Comparison of ENCODE assay signal across 8 cellular contexts in genomic region chr12:104505095-104505819, GRCh38. TPM values are rescaled to one million over a fixed set of nuclear protein-coding genes. Genes with fewer than 3 reads are reported as not detected.
DNase-seq lines count a peak whose midpoint lies in the region; ATAC-seq and TF ChIP-seq lines count a peak whose summit lies in the region.

No MANE protein-coding gene starts in this region.

- no peak overlapping the region for H2AFZ ChIP-seq in osteoblast (ENCODE audit: low read length)

- peaks cover 51 to 56% of the 10 kb centered on the region in 2 donors for H3K36me3 Mint-ChIP-seq in CD14-positive monocyte

- H3K36me3 ChIP-seq in osteoblast (ENCODE audit: insufficient read depth, low read length), result no peaks in the 10 kb centered on the region

- peaks cover 41% of the 10 kb centered on the region for H3K79me2 ChIP-seq in osteoblast (ENCODE audit: insufficient read depth, low read length)

- no peak overlapping the region for H3K27ac ChIP-seq in osteoblast (ENCODE audit: low read depth, low read length)
- no peak overlapping the region for H3K27ac ChIP-seq in dorsolateral prefrontal cortex

- H3K27me3 ChIP-seq in osteoblast (ENCODE audit: insufficient read depth, low read length), result no peaks in the 10 kb centered on the region
- H3K27me3 ChIP-seq in dorsolateral prefrontal cortex, result peaks cover 0 to 11% (median 0%) of the 10 kb centered on the region in 45 donors

- H3K4me3 ChIP-seq in osteoblast (ENCODE audit: insufficient read depth, low read length) (no peak overlapping the region), dorsolateral prefrontal cortex (no peak overlapping the region)

- peaks cover 0 to 3% (median 0%) of the 10 kb centered on the region in 7 donors for H3K9me3 Mint-ChIP-seq in CD14-positive monocyte

- intact Hi-C loops in dorsolateral prefrontal cortex (cut with DNase I), result no loop called here
- intact Hi-C loops in CD14-positive monocyte (cut with micrococcal nuclease), result no loop called here

- H4K20me1 ChIP-seq in osteoblast (ENCODE audit: insufficient read depth, low read length), result peaks cover 32% of the 10 kb centered on the region

- DNase-seq in NCI-H1417 (lab: John Stamatoyannopoulos, UW) (peak; percentile 44 to 92 (median 64)), osteoblast (ENCODE audit: insufficient read length, low spot score, missing footprints) (peak; percentile 39), A172 (ENCODE audit: low spot score) (no peak), dorsolateral prefrontal cortex (no peak), CD14-positive monocyte (ENCODE audit: low spot score) (no peak)
- DNase-seq in activated effector memory CD4-positive, alpha-beta T cell treated with anti-CD3 and anti-CD28 coated beads, Interleukin-2, amount 50 U/mL, for 16 hours, result no peak

- H3K9me3 ChIP-seq in osteoblast (ENCODE audit: low read depth, low read length), result no peaks in the 10 kb centered on the region

- no peak overlapping the region for H3K4me2 ChIP-seq in osteoblast (ENCODE audit: insufficient read depth, low read length)

- peaks cover 70% of the 10 kb centered on the region for H3K4me1 Mint-ChIP-seq in CD14-positive monocyte

- ATAC-seq in GM18909 (IDR thresholded peaks at IDR 0.05; ENCODE audit: poor library complexity, unreplicated experiment), result peak; percentile 87
- peak; percentile 92 for ATAC-seq in HG02759 (IDR thresholded peaks at IDR 0.05; ENCODE audit: unreplicated experiment)

- no peak overlapping the region for H3K4me3 Mint-ChIP-seq in CD14-positive monocyte

- no peak for TF ChIP-seq CTCF in osteoblast (IDR thresholded peaks at IDR 0.05; ENCODE audit: extremely low read depth, low read depth, low read length)
- TF ChIP-seq CTCF in dorsolateral prefrontal cortex (IDR thresholded peaks at IDR 0.05 in 54 of 56, conservative IDR thresholded peaks at IDR 0.05 in 2 of 56; ENCODE audit: low read depth in 1 of 56, partially characterized antibody in 56 of 56), result no peak
- no peak for TF ChIP-seq CTCF in CD14-positive monocyte (IDR thresholded peaks at IDR 0.05)

- peaks cover 8% of the 10 kb centered on the region for H3K4me1 ChIP-seq in osteoblast (ENCODE audit: insufficient read depth, low read length)

- H3K27ac Mint-ChIP-seq in CD14-positive monocyte, result peak overlapping the region in 1 of 7 donors; percentile 6

- H3K27me3 Mint-ChIP-seq in CD14-positive monocyte (ENCODE audit: low read depth in 3 of 3), result peaks cover 0 to 3% (median 3%) of the 10 kb centered on the region in 3 donors

RNA-seq across cellular contexts. Expression of gene CHST11, which starts 48.5 kb away (rescaled TPM):
- 23.0 and 24.6 TPM in 2 replicates for total RNA-seq in osteoblast
- total RNA-seq in A172 (2014; rRNA removed; shearing (Covaris generic)), result 4.7 and 8.4 TPM in 2 replicates
- 10 to 100 TPM; 14.8 to 77.6 (median 22.8) TPM for total RNA-seq in dorsolateral prefrontal cortex
- polyA plus RNA-seq in CD14-positive monocyte, result 10 to 100 TPM; 44.4 to 48.4 TPM

Comparison
In these comparisons a context has a peak if more than half of its experiments do, and no peak if none do; other contexts are left out.
1. DNase-seq: peak in NCI-H1417 (3 of 3) and osteoblast (single experiment); none in A172 (single experiment), activated effector memory CD4-positive, alpha-beta T cell treated with anti-CD3 and anti-CD28 coated beads, Interleukin-2, amount 50 U/mL, for 16 hours (single experiment), dorsolateral prefrontal cortex (0 of 10) and CD14-positive monocyte (single experiment).